ENCODE assay signal across 1 cellular context in genomic region chr9:32572900-32573523, GRCh38.
A peak's percentile ranks its signal among the peaks of the same experiment; 100 is the strongest.
TF ChIP-seq lines count a peak whose summit lies in the region.

Gene NDUFB6 (minus strand): TSS chr9:32573159. CDS start chr9:32573060, 99 bp downstream.

TF ChIP-seq in K562, 482 proteins besides CTCF, POLR2A, EP300 and RAD21 (continued from another document and continues in another):
- TF ChIP-seq ZNF347 (CRISPR knock-in tag; IDR thresholded peaks at IDR 0.05; ENCODE audit: low read depth) (no peak), ELF1 (tag; IDR thresholded peaks at IDR 0.05) (peak; percentile 70; the same call in 1 of the 2 replicates), TAF9B (IDR thresholded peaks at IDR 0.05; ENCODE audit: partially characterized antibody) (peak; percentile 58), ZBTB17 (CRISPR knock-in tag; IDR thresholded peaks at IDR 0.05) (peak; percentile 87), IFI16 (CRISPR knock-in tag; IDR thresholded peaks at IDR 0.05) (no peak), TAF1 (IDR thresholded peaks at IDR 0.05; ENCODE audit: control insufficient read depth, extremely low read depth, insufficient read depth, low read length, severe bottlenecking) (peak; percentile 60), ZFX (CRISPR knock-in tag; IDR thresholded peaks at IDR 0.05) (peak; percentile 71), PRMT5 (CRISPR knock-in tag; IDR thresholded peaks at IDR 0.05) (no peak), NR2C2 (CRISPR knock-in tag; IDR thresholded peaks at IDR 0.05) (no peak), NR2C2 (tag; IDR thresholded peaks at IDR 0.05) (peak; percentile 74), SIN3B (IDR thresholded peaks at IDR 0.05; ENCODE audit: low read depth) (peak; percentile 87), ATF7 (IDR thresholded peaks at IDR 0.05) (peak; percentile 80), VEZF1 (CRISPR knock-in tag; IDR thresholded peaks at IDR 0.05) (0 out of 2 replicates have a peak, but pooled peaks have one; percentile 15), ZFP36 (IDR thresholded peaks at IDR 0.05; ENCODE audit: low read depth, low read length, partially characterized antibody) (peak; percentile 7), ZNF436 (CRISPR knock-in tag; IDR thresholded peaks at IDR 0.05) (no peak), HNRNPLL (IDR thresholded peaks at IDR 0.05; ENCODE audit: low read depth, low read length, poor library complexity, severe bottlenecking) (peak; percentile 80), RBBP5 (IDR thresholded peaks at IDR 0.05; ENCODE audit: borderline replicate concordance, insufficient read depth, low read length, poor library complexity, severe bottlenecking) (peak; percentile 85), CEBPB (tag; IDR thresholded peaks at IDR 0.05) (peak; percentile 83), ZNF584 (CRISPR knock-in tag; IDR thresholded peaks at IDR 0.05; ENCODE audit: low read depth) (no peak), CXXC5 (CRISPR knock-in tag; IDR thresholded peaks at IDR 0.05) (peak; percentile 70), SUPT5H (IDR thresholded peaks at IDR 0.05) (peak; percentile 76), RB1 (IDR thresholded peaks at IDR 0.05; ENCODE audit: low read depth) (0 out of 2 replicates have a peak, but pooled peaks have one; percentile 18), MBD2 (IDR thresholded peaks at IDR 0.05; ENCODE audit: borderline replicate concordance, low read depth) (0 out of 2 replicates have a peak, but pooled peaks have one; percentile 39), BCOR (IDR thresholded peaks at IDR 0.05) (no peak), TBL1XR1 (IDR thresholded peaks at IDR 0.05; ENCODE audit: low read length in 2 of 2) (peak in 1 of 2 experiments; percentile 44; a peak in 1 of 4 replicates), HDAC1 (IDR thresholded peaks at IDR 0.05) (peak in 1 of 2 experiments; percentile 41; a peak in 1 of 4 replicates), CSDE1 (IDR thresholded peaks at IDR 0.05) (peak in 1 of 2 experiments; percentile 14; a peak in 1 of 4 replicates), TOE1 (IDR thresholded peaks at IDR 0.05; ENCODE audit: borderline replicate concordance) (0 out of 2 replicates have a peak, but pooled peaks have one; percentile 24), TOE1 (CRISPR knock-in tag; IDR thresholded peaks at IDR 0.05; ENCODE audit: borderline replicate concordance, low read depth) (no peak), POLR2AphosphoS5 (IDR thresholded peaks at IDR 0.05; ENCODE audit: control insufficient read depth, insufficient read depth, low read depth, low read length) (peak; percentile 54; the same call in 1 of the 2 replicates), ESRRA (IDR thresholded peaks at IDR 0.05; ENCODE audit: borderline replicate concordance, low read depth) (peak; percentile 84; the same call in 1 of the 2 replicates), YY1 (IDR thresholded peaks at IDR 0.05; ENCODE audit: borderline replicate concordance in 1 of 3, control insufficient read depth in 1 of 3, extremely low read depth in 1 of 3, insufficient read depth in 3 of 3, insufficient read length in 1 of 3, insufficient replicate concordance in 2 of 3, low read depth in 1 of 3, low read length in 2 of 3) (peak in 1 of 3 experiments; percentile 22), ZBTB11 (CRISPR knock-in tag; IDR thresholded peaks at IDR 0.05) (peak; percentile 19 to 95 (median 60); a peak in 3 of 6 replicates), C11orf30 (IDR thresholded peaks at IDR 0.05; ENCODE audit: low read depth) (peak; percentile 92), POLR2B (IDR thresholded peaks at IDR 0.05; ENCODE audit: low read depth, partially characterized antibody) (peak; percentile 57), POLR2G (IDR thresholded peaks at IDR 0.05; ENCODE audit: low read depth, low read length) (peak; percentile 87), GABPA (tag; conservative IDR thresholded peaks at IDR 0.05; ENCODE audit: low read depth) (peak; percentile 92), POLR2H (tag; IDR thresholded peaks at IDR 0.05; ENCODE audit: low read depth) (peak; percentile 67), ETV1 (tag; conservative IDR thresholded peaks at IDR 0.05; ENCODE audit: low read depth) (peak; percentile 72), PHF20 (IDR thresholded peaks at IDR 0.05; ENCODE audit: partially characterized antibody) (peak; percentile 90), ZBTB7A (IDR thresholded peaks at IDR 0.05; ENCODE audit: borderline replicate concordance, control insufficient read depth, low read depth, low read length) (0 out of 2 replicates have a peak, but pooled peaks have one; percentile 36)
- TF ChIP-seq, protein P1, sequence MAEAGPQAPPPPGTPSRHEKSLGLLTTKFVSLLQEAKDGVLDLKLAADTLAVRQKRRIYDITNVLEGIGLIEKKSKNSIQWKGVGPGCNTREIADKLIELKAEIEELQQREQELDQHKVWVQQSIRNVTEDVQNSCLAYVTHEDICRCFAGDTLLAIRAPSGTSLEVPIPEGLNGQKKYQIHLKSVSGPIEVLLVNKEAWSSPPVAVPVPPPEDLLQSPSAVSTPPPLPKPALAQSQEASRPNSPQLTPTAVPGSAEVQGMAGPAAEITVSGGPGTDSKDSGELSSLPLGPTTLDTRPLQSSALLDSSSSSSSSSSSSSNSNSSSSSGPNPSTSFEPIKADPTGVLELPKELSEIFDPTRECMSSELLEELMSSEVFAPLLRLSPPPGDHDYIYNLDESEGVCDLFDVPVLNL (CRISPR knock-in tag; IDR thresholded peaks at IDR 0.05; ENCODE audit: low read depth) = no peak
- TF ChIP-seq, protein P2, sequence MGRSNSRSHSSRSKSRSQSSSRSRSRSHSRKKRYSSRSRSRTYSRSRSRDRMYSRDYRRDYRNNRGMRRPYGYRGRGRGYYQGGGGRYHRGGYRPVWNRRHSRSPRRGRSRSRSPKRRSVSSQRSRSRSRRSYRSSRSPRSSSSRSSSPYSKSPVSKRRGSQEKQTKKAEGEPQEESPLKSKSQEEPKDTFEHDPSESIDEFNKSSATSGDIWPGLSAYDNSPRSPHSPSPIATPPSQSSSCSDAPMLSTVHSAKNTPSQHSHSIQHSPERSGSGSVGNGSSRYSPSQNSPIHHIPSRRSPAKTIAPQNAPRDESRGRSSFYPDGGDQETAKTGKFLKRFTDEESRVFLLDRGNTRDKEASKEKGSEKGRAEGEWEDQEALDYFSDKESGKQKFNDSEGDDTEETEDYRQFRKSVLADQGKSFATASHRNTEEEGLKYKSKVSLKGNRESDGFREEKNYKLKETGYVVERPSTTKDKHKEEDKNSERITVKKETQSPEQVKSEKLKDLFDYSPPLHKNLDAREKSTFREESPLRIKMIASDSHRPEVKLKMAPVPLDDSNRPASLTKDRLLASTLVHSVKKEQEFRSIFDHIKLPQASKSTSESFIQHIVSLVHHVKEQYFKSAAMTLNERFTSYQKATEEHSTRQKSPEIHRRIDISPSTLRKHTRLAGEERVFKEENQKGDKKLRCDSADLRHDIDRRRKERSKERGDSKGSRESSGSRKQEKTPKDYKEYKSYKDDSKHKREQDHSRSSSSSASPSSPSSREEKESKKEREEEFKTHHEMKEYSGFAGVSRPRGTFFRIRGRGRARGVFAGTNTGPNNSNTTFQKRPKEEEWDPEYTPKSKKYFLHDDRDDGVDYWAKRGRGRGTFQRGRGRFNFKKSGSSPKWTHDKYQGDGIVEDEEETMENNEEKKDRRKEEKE (IDR thresholded peaks at IDR 0.05; ENCODE audit: borderline replicate concordance in 1 of 2, control insufficient read depth in 1 of 2, low read depth in 2 of 2, low read length in 1 of 2) = 0 out of 4 replicates have a peak, but pooled peaks of 1 of the 2 experiments have one; percentile 42
- TF ChIP-seq, protein P3, sequence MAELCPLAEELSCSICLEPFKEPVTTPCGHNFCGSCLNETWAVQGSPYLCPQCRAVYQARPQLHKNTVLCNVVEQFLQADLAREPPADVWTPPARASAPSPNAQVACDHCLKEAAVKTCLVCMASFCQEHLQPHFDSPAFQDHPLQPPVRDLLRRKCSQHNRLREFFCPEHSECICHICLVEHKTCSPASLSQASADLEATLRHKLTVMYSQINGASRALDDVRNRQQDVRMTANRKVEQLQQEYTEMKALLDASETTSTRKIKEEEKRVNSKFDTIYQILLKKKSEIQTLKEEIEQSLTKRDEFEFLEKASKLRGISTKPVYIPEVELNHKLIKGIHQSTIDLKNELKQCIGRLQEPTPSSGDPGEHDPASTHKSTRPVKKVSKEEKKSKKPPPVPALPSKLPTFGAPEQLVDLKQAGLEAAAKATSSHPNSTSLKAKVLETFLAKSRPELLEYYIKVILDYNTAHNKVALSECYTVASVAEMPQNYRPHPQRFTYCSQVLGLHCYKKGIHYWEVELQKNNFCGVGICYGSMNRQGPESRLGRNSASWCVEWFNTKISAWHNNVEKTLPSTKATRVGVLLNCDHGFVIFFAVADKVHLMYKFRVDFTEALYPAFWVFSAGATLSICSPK (IDR thresholded peaks at IDR 0.05; ENCODE audit: borderline replicate concordance) = no peak
- TF ChIP-seq, protein P4, sequence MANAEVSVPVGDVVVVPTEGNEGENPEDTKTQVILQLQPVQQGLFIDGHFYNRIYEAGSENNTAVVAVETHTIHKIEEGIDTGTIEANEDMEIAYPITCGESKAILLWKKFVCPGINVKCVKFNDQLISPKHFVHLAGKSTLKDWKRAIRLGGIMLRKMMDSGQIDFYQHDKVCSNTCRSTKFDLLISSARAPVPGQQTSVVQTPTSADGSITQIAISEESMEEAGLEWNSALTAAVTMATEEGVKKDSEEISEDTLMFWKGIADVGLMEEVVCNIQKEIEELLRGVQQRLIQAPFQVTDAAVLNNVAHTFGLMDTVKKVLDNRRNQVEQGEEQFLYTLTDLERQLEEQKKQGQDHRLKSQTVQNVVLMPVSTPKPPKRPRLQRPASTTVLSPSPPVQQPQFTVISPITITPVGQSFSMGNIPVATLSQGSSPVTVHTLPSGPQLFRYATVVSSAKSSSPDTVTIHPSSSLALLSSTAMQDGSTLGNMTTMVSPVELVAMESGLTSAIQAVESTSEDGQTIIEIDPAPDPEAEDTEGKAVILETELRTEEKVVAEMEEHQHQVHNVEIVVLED (CRISPR knock-in tag; IDR thresholded peaks at IDR 0.05) = peak; percentile 43
- TF ChIP-seq, protein P5, sequence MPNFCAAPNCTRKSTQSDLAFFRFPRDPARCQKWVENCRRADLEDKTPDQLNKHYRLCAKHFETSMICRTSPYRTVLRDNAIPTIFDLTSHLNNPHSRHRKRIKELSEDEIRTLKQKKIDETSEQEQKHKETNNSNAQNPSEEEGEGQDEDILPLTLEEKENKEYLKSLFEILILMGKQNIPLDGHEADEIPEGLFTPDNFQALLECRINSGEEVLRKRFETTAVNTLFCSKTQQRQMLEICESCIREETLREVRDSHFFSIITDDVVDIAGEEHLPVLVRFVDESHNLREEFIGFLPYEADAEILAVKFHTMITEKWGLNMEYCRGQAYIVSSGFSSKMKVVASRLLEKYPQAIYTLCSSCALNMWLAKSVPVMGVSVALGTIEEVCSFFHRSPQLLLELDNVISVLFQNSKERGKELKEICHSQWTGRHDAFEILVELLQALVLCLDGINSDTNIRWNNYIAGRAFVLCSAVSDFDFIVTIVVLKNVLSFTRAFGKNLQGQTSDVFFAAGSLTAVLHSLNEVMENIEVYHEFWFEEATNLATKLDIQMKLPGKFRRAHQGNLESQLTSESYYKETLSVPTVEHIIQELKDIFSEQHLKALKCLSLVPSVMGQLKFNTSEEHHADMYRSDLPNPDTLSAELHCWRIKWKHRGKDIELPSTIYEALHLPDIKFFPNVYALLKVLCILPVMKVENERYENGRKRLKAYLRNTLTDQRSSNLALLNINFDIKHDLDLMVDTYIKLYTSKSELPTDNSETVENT (CRISPR knock-in tag; IDR thresholded peaks at IDR 0.05) = no peak
- TF ChIP-seq, protein P6, sequence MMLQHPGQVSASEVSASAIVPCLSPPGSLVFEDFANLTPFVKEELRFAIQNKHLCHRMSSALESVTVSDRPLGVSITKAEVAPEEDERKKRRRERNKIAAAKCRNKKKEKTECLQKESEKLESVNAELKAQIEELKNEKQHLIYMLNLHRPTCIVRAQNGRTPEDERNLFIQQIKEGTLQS (IDR thresholded peaks at IDR 0.05) = peak; percentile 79
- TF ChIP-seq, protein P6 (CRISPR knock-in tag; conservative IDR thresholded peaks at IDR 0.05) = no peak
- TF ChIP-seq, protein P7, sequence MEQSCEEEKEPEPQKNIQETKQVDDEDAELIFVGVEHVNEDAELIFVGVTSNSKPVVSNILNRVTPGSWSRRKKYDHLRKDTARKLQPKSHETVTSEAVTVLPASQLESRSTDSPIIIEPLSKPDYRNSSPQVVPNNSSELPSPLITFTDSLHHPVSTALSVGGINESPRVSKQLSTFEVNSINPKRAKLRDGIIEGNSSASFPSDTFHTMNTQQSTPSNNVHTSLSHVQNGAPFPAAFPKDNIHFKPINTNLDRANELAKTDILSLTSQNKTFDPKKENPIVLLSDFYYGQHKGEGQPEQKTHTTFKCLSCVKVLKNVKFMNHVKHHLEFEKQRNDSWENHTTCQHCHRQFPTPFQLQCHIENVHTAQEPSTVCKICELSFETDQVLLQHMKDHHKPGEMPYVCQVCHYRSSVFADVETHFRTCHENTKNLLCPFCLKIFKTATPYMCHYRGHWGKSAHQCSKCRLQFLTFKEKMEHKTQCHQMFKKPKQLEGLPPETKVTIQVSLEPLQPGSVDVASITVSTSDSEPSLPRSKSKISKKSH (CRISPR knock-in tag; IDR thresholded peaks at IDR 0.05) = no peak
